10 cellular contexts compared by ENCODE assay signal in the genomic region with DNA sequence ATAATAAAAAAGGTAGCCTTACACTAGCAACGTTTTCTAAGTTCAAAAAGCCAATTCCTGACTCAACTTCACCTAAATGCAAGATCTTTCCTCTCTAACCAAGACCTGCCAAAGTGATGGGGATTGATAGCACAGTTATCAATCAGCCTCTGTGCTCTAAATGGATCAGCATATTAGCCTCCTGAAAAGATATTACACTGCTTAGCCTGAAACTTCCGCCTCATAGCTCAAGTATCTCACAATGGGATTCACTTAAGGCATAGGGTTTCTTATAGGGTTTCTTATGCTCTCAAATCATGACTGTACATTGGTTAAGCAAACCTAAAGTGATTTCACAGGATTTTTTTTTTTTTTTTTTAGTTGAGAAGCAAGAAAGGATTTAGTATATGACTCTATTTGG. TPM values are rescaled to one million over a fixed set of nuclear protein-coding genes. Genes with fewer than 3 reads are reported as not detected.
DNase-seq lines count a peak whose midpoint lies in the region; ATAC-seq and TF ChIP-seq lines count a peak whose summit lies in the region.
"Had no signal": no experiment of that assay in that cellular context is flagged by ENCODE, and none has a peak within 500 bp of the region (broad histone marks: within the 10 kb centered on the region; RNA-seq: fewer than 3 reads in every experiment).

No MANE protein-coding gene starts in this region.

- intact Hi-C loops in activated CD4-positive, alpha-beta T cell treated with anti-CD3 and anti-CD28 coated beads for 36 hours (cut with DNase I, micrococcal nuclease) = loop anchor here (1.0 to 5.0 kb wide), 6 partner anchors 18 to 124 kb away; a partner anchor contains a TSS
- intact Hi-C loops in OCI-LY7 (cut with micrococcal nuclease; ENCODE audit: unreplicated experiment) = loop anchor here (2.0 to 10.0 kb wide), 2 partner anchors 124 to 844 kb away; a partner anchor contains a TSS

- peak overlapping the region; percentile 87 for H3K4me2 ChIP-seq in OCI-LY7 (ENCODE audit: low read length)

- no peak for DNase-seq in activated CD4-positive, alpha-beta T cell treated with anti-CD3 and anti-CD28 coated beads for 36 hours
- DNase-seq in activated CD4-positive, alpha-beta T cell treated with anti-CD3 and anti-CD28 coated beads, Interleukin-2, amount 50 U/mL, for 1 hour = no peak
- DNase-seq in OCI-LY7 (ENCODE audit: low spot score) (peak; percentile 39), fibroblast of mammary gland (ENCODE audit: low read depth) (no peak), NCI-H524 treated with DMSO at 0.1 percent for 48 hours (lab: John Stamatoyannopoulos, UW) (no peak)
- DNase-seq in stimulated activated naive CD4-positive, alpha-beta T cell (lab: John Stamatoyannopoulos, UW) = no peak
- DNase-seq: activated gamma-delta T cell, NCI-H1694 treated with DMSO at 0.1 percent for 48 hours had no signal

- CTCF ChIA-PET in activated CD4-positive, alpha-beta T cell treated with anti-CD3 and anti-CD28 coated beads for 36 hours (lab: Charles Lee) = interaction anchor here (0.9 to 1.4 kb wide), 2 partner anchors 9 to 73 kb away, joined by 3 to 4 read pairs; no protein-coding TSS in a partner anchor
- CTCF ChIA-PET in OCI-LY7 (lab: Charles Lee; ENCODE audit: unreplicated experiment) = no interaction called here

- H3K36me3 ChIP-seq in OCI-LY7 (ENCODE audit: insufficient read depth, low read length) = no peaks in the 10 kb centered on the region
- no peaks in the 10 kb centered on the region for H3K36me3 ChIP-seq in stomach smooth muscle (ENCODE audit: control insufficient read depth in 2 of 2, insufficient read depth in 2 of 2, low read length in 2 of 2)

- peak; percentile 51 for ATAC-seq in activated CD4-positive, alpha-beta T cell treated with anti-CD3 and anti-CD28 coated beads for 36 hours
- ATAC-seq in HG02642 (IDR thresholded peaks at IDR 0.05; ENCODE audit: poor library complexity, unreplicated experiment) = no peak

- peak overlapping the region; percentile 80 for H3K4me3 Mint-ChIP-seq in activated CD4-positive, alpha-beta T cell treated with anti-CD3 and anti-CD28 coated beads for 36 hours

- no peaks in the 10 kb centered on the region for H4K20me1 ChIP-seq in OCI-LY7 (ENCODE audit: insufficient read depth, low read length)

- BruUV-seq in OCI-LY7 (replicated peaks; lab: Mats Ljungman, UMichigan) = no TSS peak

- peak overlapping the region; percentile 78 for H3K4me3 ChIP-seq in OCI-LY7 (ENCODE audit: low read depth, low read length, poor library complexity, severe bottlenecking)
- peak overlapping the region; percentile 76 for H3K4me3 ChIP-seq in fibroblast of mammary gland (ENCODE audit: control insufficient read depth, low read depth, low read length)
- H3K4me3 ChIP-seq in stomach smooth muscle (ENCODE audit: low read length in 2 of 2) = peak overlapping the region; percentile 89 to 98

- no peaks in the 10 kb centered on the region for H3K9me3 Mint-ChIP-seq in activated CD4-positive, alpha-beta T cell treated with anti-CD3 and anti-CD28 coated beads for 36 hours (ENCODE audit: low read depth)

- H3K9ac ChIP-seq in stomach smooth muscle (ENCODE audit: low read length in 2 of 2) = no peak overlapping the region

- peaks cover 47% of the 10 kb centered on the region for H3K4me1 Mint-ChIP-seq in activated CD4-positive, alpha-beta T cell treated with anti-CD3 and anti-CD28 coated beads for 36 hours

- no peaks in the 10 kb centered on the region for H3K9me2 ChIP-seq in OCI-LY7 (ENCODE audit: insufficient read depth, low read length)

- no peaks in the 10 kb centered on the region for H3K27me3 Mint-ChIP-seq in activated CD4-positive, alpha-beta T cell treated with anti-CD3 and anti-CD28 coated beads for 36 hours

- H3K4me1 ChIP-seq in OCI-LY7 (ENCODE audit: insufficient read depth, low read length, poor library complexity, severe bottlenecking) = peaks cover 22% of the 10 kb centered on the region
- H3K4me1 ChIP-seq in stomach smooth muscle (ENCODE audit: control insufficient read depth, insufficient read depth, low read length) = peaks cover 3% of the 10 kb centered on the region

- H3K9me3 ChIP-seq in OCI-LY7 (ENCODE audit: low read length) = no peaks in the 10 kb centered on the region
- no peaks in the 10 kb centered on the region for H3K9me3 ChIP-seq in stomach smooth muscle (ENCODE audit: control insufficient read depth in 2 of 2, low read length in 2 of 2)

- peak overlapping the region; percentile 100 for H2AFZ ChIP-seq in OCI-LY7 (ENCODE audit: low read length)

- POLR2A ChIA-PET in activated CD4-positive, alpha-beta T cell treated with anti-CD3 and anti-CD28 coated beads for 36 hours (lab: Charles Lee) = no interaction called here
- POLR2A ChIA-PET in OCI-LY7 (lab: Charles Lee) = interaction anchor here (0.6 to 3.2 kb wide), 8 partner anchors 10 to 849 kb away, joined by 3 to 23 read pairs (median 6); a partner anchor contains a TSS

- H3K27ac ChIP-seq in OCI-LY7 (ENCODE audit: low read depth, low read length, poor library complexity, severe bottlenecking) (no peak overlapping the region), stomach smooth muscle (ENCODE audit: low read length) (no peak overlapping the region)

- peak overlapping the region; percentile 87 for H3K27ac Mint-ChIP-seq in activated CD4-positive, alpha-beta T cell treated with anti-CD3 and anti-CD28 coated beads for 36 hours

- no peaks in the 10 kb centered on the region for H3K36me3 Mint-ChIP-seq in activated CD4-positive, alpha-beta T cell treated with anti-CD3 and anti-CD28 coated beads for 36 hours (ENCODE audit: low read depth)

- H3K27me3 ChIP-seq in stomach smooth muscle (ENCODE audit: control insufficient read depth in 1 of 2, insufficient read depth in 2 of 2, low read length in 2 of 2) = no peaks in the 10 kb centered on the region

- TF ChIP-seq CTCF in OCI-LY7 (conservative IDR thresholded peaks at IDR 0.05; ENCODE audit: low read length) = no peak
- TF ChIP-seq CTCF in fibroblast of mammary gland (conservative IDR thresholded peaks at IDR 0.05; ENCODE audit: control insufficient read depth, insufficient read depth, low read depth, low read length) = no peak

- H3K79me2 ChIP-seq in OCI-LY7 (ENCODE audit: insufficient read depth, low read depth, low read length) = no peaks in the 10 kb centered on the region

RNA-seq across cellular contexts. Expression of a gene that starts 0.4 kb away (rescaled TPM):
- total RNA-seq in activated CD4-positive, alpha-beta T cell treated with anti-CD3 and anti-CD28 coated beads for 36 hours = 1 to 10 TPM; 1.4 to 1.6 TPM
- 7.7 and 14.8 TPM in 2 replicates for total RNA-seq in OCI-LY7 (2014; rRNA removed; shearing (Covaris generic))
- total RNA-seq in OCI-LY7 (2022) = 7.0 and 9.3 TPM in 2 replicates
